ENCODE assay signal across 10 cellular contexts in the genomic region with DNA sequence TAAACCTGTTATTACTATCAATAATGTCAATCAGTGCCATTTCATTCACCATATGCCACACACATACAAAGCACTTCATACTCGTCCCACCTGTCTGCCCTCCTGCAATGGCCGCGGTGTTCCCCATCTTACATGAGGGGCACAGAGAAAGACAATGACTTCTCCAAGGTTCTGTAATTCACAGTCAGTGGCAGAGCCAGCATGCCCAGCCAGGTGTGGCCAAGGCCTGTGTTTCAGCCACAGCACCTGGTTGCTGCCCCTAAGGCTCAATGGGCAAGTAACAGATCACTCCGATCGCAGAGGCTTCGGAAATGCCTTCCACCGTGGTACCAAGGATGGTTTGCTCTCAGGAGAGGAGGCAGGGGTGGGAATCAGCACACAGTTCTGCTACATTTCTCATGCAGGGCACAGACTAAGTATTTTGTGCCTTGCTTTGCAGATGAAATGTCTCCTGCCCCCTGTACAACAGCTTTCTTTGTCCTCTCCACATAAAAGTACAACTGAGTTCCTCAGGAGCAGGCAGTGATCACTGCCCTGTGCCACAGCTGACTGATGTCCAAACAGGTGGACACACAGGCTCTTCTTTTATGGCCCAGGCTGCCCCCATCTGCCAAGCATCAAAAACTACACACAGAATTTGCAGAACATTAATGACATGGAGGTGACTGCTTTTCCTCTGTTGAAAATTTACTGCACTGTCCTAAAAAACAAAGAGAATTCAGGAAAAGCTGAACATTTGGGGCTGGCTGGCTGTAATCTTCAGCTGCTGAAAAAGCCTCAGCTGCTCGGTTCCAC. TPM values are rescaled to one million over a fixed set of nuclear protein-coding genes. Genes with fewer than 3 reads are reported as not detected.
DNase-seq lines count a peak whose midpoint lies in the region; ATAC-seq and TF ChIP-seq lines count a peak whose summit lies in the region.
"Had no signal": no experiment of that assay in that cellular context is flagged by ENCODE, and none has a peak within 500 bp of the region (broad histone marks: within the 10 kb centered on the region; RNA-seq: fewer than 3 reads in every experiment).

No MANE protein-coding gene starts in this region.

- peaks cover 38% of the 10 kb centered on the region for H3K4me1 Mint-ChIP-seq in neural crest cell
- peaks cover 5% of the 10 kb centered on the region for H3K4me1 Mint-ChIP-seq in activated naive CD4-positive, alpha-beta T cell treated with anti-CD3 and anti-CD28 coated beads, Interleukin-2, amount 10 ng/mL, durations not matched to agents 7 days and 5 days

- in situ Hi-C loops in SK-MEL-5 (cut with HindIII; ENCODE audit: low pct_unique_long_range_greater_than_20kb, low sequenced_read_pairs), result no loop called here

- CTCF ChIA-PET in activated naive CD4-positive, alpha-beta T cell treated with anti-CD3 and anti-CD28 coated beads, Interleukin-2, amount 10 ng/mL, durations not matched to agents 7 days and 5 days (lab: Charles Lee), result interaction anchor here (0.9 to 1.9 kb wide), 5 partner anchors 8 to 124 kb away, joined by 3 to 5 read pairs (median 3); no protein-coding TSS in a partner anchor

- peak; percentile 42 for TF ChIP-seq CTCF in neural crest cell (conservative IDR thresholded peaks at IDR 0.05)

- H3K27me3 Mint-ChIP-seq in neural crest cell (ENCODE audit: low read depth), result no peaks in the 10 kb centered on the region
- no peaks in the 10 kb centered on the region for H3K27me3 Mint-ChIP-seq in activated naive CD4-positive, alpha-beta T cell treated with anti-CD3 and anti-CD28 coated beads, Interleukin-2, amount 10 ng/mL, durations not matched to agents 7 days and 5 days

- DNase-seq in DMS53 treated with DMSO at 0.1 percent for 48 hours (lab: John Stamatoyannopoulos, UW; ENCODE audit: unreplicated experiment), result peak; percentile 26
- peak; percentile 49 for DNase-seq in SK-MEL-5 (ENCODE audit: low read depth, low spot score)
- DNase-seq in fibroblast of gingiva (ENCODE audit: low read depth), result peak; percentile 33
- DNase-seq in neural crest cell (ENCODE audit: low read depth, low spot score), result no peak
- DNase-seq in activated naive CD4-positive, alpha-beta T cell treated with anti-CD3 and anti-CD28 coated beads, Interleukin-2, amount 10 ng/mL, durations not matched to agents 7 days and 5 days, result no peak
- DNase-seq in amniotic stem cell (lab: John Stamatoyannopoulos, UW), result no peak
- no peak for DNase-seq in activated naive CD4-positive, alpha-beta T cell treated with anti-CD3 and anti-CD28 coated beads, Interleukin-2, amount 50 U/mL, for 72 hours (ENCODE audit: low spot score in 2 of 2)
- DNase-seq: activated CD4-positive, alpha-beta T cell treated with anti-CD3 and anti-CD28 coated beads for 48 hours; effector CD4-positive, alpha-beta T cell had no signal

- ATAC-seq in HG03095 (IDR thresholded peaks at IDR 0.05; ENCODE audit: unreplicated experiment), result no peak
- ATAC-seq in activated naive CD4-positive, alpha-beta T cell treated with anti-CD3 and anti-CD28 coated beads, Interleukin-2, amount 50 U/mL, for 72 hours, result no peak

- H3K9me3 Mint-ChIP-seq in neural crest cell, result peaks cover 6% of the 10 kb centered on the region
- no peaks in the 10 kb centered on the region for H3K9me3 Mint-ChIP-seq in activated naive CD4-positive, alpha-beta T cell treated with anti-CD3 and anti-CD28 coated beads, Interleukin-2, amount 10 ng/mL, durations not matched to agents 7 days and 5 days
- H3K9me3 Mint-ChIP-seq in activated naive CD4-positive, alpha-beta T cell treated with anti-CD3 and anti-CD28 coated beads, Interleukin-2, amount 50 U/mL, for 72 hours, result no peaks in the 10 kb centered on the region

- no peak overlapping the region for H3K4me3 Mint-ChIP-seq in neural crest cell
- no peak overlapping the region for H3K4me3 Mint-ChIP-seq in activated naive CD4-positive, alpha-beta T cell treated with anti-CD3 and anti-CD28 coated beads, Interleukin-2, amount 10 ng/mL, durations not matched to agents 7 days and 5 days

- no peaks in the 10 kb centered on the region for H3K36me3 Mint-ChIP-seq in neural crest cell (ENCODE audit: low read depth)
- peaks cover 3% of the 10 kb centered on the region for H3K36me3 Mint-ChIP-seq in activated naive CD4-positive, alpha-beta T cell treated with anti-CD3 and anti-CD28 coated beads, Interleukin-2, amount 10 ng/mL, durations not matched to agents 7 days and 5 days
- peaks cover 0 to 4% of the 10 kb centered on the region in 2 donors for H3K36me3 Mint-ChIP-seq in activated naive CD4-positive, alpha-beta T cell treated with anti-CD3 and anti-CD28 coated beads, Interleukin-2, amount 50 U/mL, for 72 hours

- peak overlapping the region; percentile 51 for H3K27ac Mint-ChIP-seq in neural crest cell (ENCODE audit: unreplicated experiment)
- H3K27ac Mint-ChIP-seq in activated naive CD4-positive, alpha-beta T cell treated with anti-CD3 and anti-CD28 coated beads, Interleukin-2, amount 10 ng/mL, durations not matched to agents 7 days and 5 days, result no peak overlapping the region
- no peak overlapping the region for H3K27ac Mint-ChIP-seq in activated naive CD4-positive, alpha-beta T cell treated with anti-CD3 and anti-CD28 coated beads, Interleukin-2, amount 50 U/mL, for 72 hours

RNA-seq across cellular contexts. Expression of gene AFAP1, which starts 10.8 kb away (rescaled TPM):
- total RNA-seq in SK-MEL-5 (2014; rRNA removed; shearing (Covaris generic)), result 10.3 and 11.6 TPM in 2 replicates
- polyA plus RNA-seq in SK-MEL-5 (2015; cell fraction: cytosol; rRNA removed), result 16.8 and 21.4 TPM in 2 replicates
- polyA plus RNA-seq in SK-MEL-5 (2015; cell fraction: nucleus; rRNA removed), result 17.1 and 20.0 TPM in 2 replicates
- total RNA-seq in neural crest cell, result 25.4 and 28.1 TPM in 2 replicates
- 10 to 100 TPM; 10.2 to 41.9 TPM for total RNA-seq in activated naive CD4-positive, alpha-beta T cell treated with anti-CD3 and anti-CD28 coated beads, Interleukin-2, amount 50 U/mL, for 72 hours

Comparison
In these comparisons a context has a peak if more than half of its experiments do, and no peak if none do; other contexts are left out.
1. DNase-seq: peak in DMS53 treated with DMSO at 0.1 percent for 48 hours (single experiment), SK-MEL-5 (single experiment) and fibroblast of gingiva (single experiment); none in neural crest cell (single experiment), activated naive CD4-positive, alpha-beta T cell treated with anti-CD3 and anti-CD28 coated beads, Interleukin-2, amount 10 ng/mL, durations not matched to agents 7 days and 5 days (single experiment), amniotic stem cell (single experiment) and activated naive CD4-positive, alpha-beta T cell treated with anti-CD3 and anti-CD28 coated beads, Interleukin-2, amount 50 U/mL, for 72 hours (0 of 2).